ENCODE assay signal across 8 cellular contexts in the genomic region with DNA sequence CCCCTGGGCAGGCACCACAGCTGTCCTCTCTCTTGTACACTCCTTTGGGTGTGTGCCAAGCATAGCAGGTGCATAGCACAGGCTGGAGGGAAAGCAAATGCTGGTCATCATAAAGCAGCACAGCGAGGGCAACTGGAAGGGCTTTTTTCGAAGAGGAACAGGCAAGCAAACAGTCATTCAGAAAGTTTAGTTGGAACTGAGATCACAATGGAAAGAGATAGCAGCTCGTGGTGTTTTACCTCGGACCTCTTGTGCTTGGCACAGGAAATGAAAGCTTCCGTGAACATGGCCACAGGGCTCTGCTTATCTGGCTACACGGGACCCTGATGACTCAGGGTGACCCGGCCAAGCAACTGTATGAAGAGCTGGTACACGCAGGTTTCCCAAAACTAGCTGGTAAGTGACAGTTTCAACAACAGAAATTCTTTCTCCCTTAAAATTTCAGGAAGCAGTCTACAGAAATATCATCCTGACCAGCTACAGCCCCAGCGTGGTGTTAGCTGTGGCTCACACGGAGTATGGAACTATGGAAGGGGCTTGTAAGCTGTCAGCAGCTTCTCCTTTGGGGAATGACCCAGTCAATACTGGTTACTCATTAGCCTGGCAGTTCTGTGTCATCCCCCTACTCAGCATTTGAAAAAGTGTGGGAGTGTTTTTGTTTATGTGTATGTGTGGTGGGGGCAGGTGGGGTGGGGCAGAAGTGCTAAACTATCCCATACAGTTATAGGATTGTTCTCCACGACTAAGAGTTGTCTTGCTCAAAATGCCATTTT. TPM values are rescaled to one million over a fixed set of nuclear protein-coding genes. Genes with fewer than 3 reads are reported as not detected.
DNase-seq lines count a peak whose midpoint lies in the region; ATAC-seq, FAIRE-seq and TF ChIP-seq lines count a peak whose summit lies in the region.

No MANE protein-coding gene starts in this region.

- H3K79me2 ChIP-seq in DOHH2 (ENCODE audit: control insufficient read depth, low read length), result no peaks in the 10 kb centered on the region

- peaks cover 30% of the 10 kb centered on the region for H3K4me1 Mint-ChIP-seq in activated naive CD4-positive, alpha-beta T cell treated with anti-CD3 and anti-CD28 coated beads for 36 hours (ENCODE audit: low read depth)

- TF ChIP-seq CTCF in DOHH2 (IDR thresholded peaks at IDR 0.05; ENCODE audit: low read depth, low read length, poor library complexity, severe bottlenecking) (no peak), Peyer's patch (IDR thresholded peaks at IDR 0.05) (no peak), lower lobe of right lung (IDR thresholded peaks at IDR 0.05) (no peak), D721Med (IDR thresholded peaks at IDR 0.05; ENCODE audit: insufficient read depth, missing control alignments) (no peak)

- H3K27me3 ChIP-seq in DOHH2 (ENCODE audit: control insufficient read depth, low read length), result no peaks in the 10 kb centered on the region
- no peaks in the 10 kb centered on the region for H3K27me3 ChIP-seq in Peyer's patch
- H3K27me3 ChIP-seq in lower lobe of right lung (ENCODE audit: low read depth), result no peaks in the 10 kb centered on the region

- H3K9me3 ChIP-seq in DOHH2 (ENCODE audit: control insufficient read depth, insufficient read depth, low read length), result no peaks in the 10 kb centered on the region
- no peaks in the 10 kb centered on the region for H3K9me3 ChIP-seq in Peyer's patch
- H3K9me3 ChIP-seq in lower lobe of right lung, result no peaks in the 10 kb centered on the region

- no peak for FAIRE-seq in D721Med (lab: Jason Lieb, UNC)

- CTCF ChIA-PET in activated naive CD4-positive, alpha-beta T cell treated with anti-CD3 and anti-CD28 coated beads for 36 hours (lab: Charles Lee), result interaction anchor here (0.6 to 1.6 kb wide), 8 partner anchors 10 to 619 kb away, joined by 3 to 4 read pairs (median 3); no protein-coding TSS in a partner anchor

- no peaks in the 10 kb centered on the region for H4K20me1 ChIP-seq in DOHH2 (ENCODE audit: control insufficient read depth, insufficient read depth, low read depth, low read length)

- DNase-seq in Peyer's patch (peak in 2 of 3 donors; percentile 58 to 73), lower lobe of right lung (no peak), D721Med (ENCODE audit: insufficient read length, low spot score) (no peak)
- DNase-seq in activated naive CD4-positive, alpha-beta T cell treated with anti-CD3 and anti-CD28 coated beads for 36 hours, result peak; percentile 82
- peak; percentile 33 to 78 for DNase-seq in stimulated activated CD8-positive, alpha-beta memory T cell treated with anti-CD3 and anti-CD28 coated beads, Interleukin-7, amount 100 ng/mL, for 48 hours (ENCODE audit: extremely low read depth in 1 of 2, low read depth in 1 of 2)

- H3K4me1 ChIP-seq in DOHH2 (ENCODE audit: control insufficient read depth, low read length) (peaks cover 20% of the 10 kb centered on the region), Peyer's patch (peaks cover 0 to 14% (median 0%) of the 10 kb centered on the region in 4 donors), lower lobe of right lung (no peaks in the 10 kb centered on the region)

- TF ChIP-seq POLR2A in Peyer's patch (IDR thresholded peaks at IDR 0.05), result no peak

- H3K36me3 Mint-ChIP-seq in activated naive CD4-positive, alpha-beta T cell treated with anti-CD3 and anti-CD28 coated beads for 36 hours (ENCODE audit: low read depth), result peaks cover 5% of the 10 kb centered on the region

- ATAC-seq in GM19455 (IDR thresholded peaks at IDR 0.05; ENCODE audit: unreplicated experiment) (peak; percentile 85), HG03565 (IDR thresholded peaks at IDR 0.05; ENCODE audit: unreplicated experiment) (peak; percentile 89), lower lobe of right lung (peak; percentile 67 to 93)

- H3K4me3 ChIP-seq in DOHH2 (ENCODE audit: low read length) (peak overlapping the region; percentile 52), Peyer's patch (peak overlapping the region; percentile 12 to 47 (median 16)), lower lobe of right lung (peak overlapping the region; percentile 4)

- peak overlapping the region; percentile 56 for H3K4me2 ChIP-seq in DOHH2 (ENCODE audit: low read length)

- no peaks in the 10 kb centered on the region for H3F3A ChIP-seq in DOHH2 (ENCODE audit: control insufficient read depth, insufficient read depth)

- H3K9me3 Mint-ChIP-seq in activated naive CD4-positive, alpha-beta T cell treated with anti-CD3 and anti-CD28 coated beads for 36 hours, result no peaks in the 10 kb centered on the region

- intact Hi-C loops in activated naive CD4-positive, alpha-beta T cell treated with anti-CD3 and anti-CD28 coated beads for 36 hours (cut with micrococcal nuclease), result loop anchor here (1.0 to 5.0 kb wide), 8 partner anchors 9 to 732 kb away; a partner anchor contains a TSS
- intact Hi-C loops in lower lobe of right lung (cut with DNase I), result no loop called here

- peak overlapping the region; percentile 70 for H3K27ac Mint-ChIP-seq in activated naive CD4-positive, alpha-beta T cell treated with anti-CD3 and anti-CD28 coated beads for 36 hours

- no peaks in the 10 kb centered on the region for H3K27me3 Mint-ChIP-seq in activated naive CD4-positive, alpha-beta T cell treated with anti-CD3 and anti-CD28 coated beads for 36 hours (ENCODE audit: low read depth)

- no peaks in the 10 kb centered on the region for H3K9me2 ChIP-seq in DOHH2 (replicated peaks; ENCODE audit: control insufficient read depth, low read length)

- peak overlapping the region; percentile 49 for H3K4me3 Mint-ChIP-seq in activated naive CD4-positive, alpha-beta T cell treated with anti-CD3 and anti-CD28 coated beads for 36 hours

- H3K36me3 ChIP-seq in DOHH2 (ENCODE audit: control insufficient read depth, low read length), result peaks cover 8% of the 10 kb centered on the region
- H3K36me3 ChIP-seq in Peyer's patch, result peaks cover 0 to under 1% (median 0%) of the 10 kb centered on the region in 3 donors
- peaks cover under 1% of the 10 kb centered on the region for H3K36me3 ChIP-seq in lower lobe of right lung

- H3K27ac ChIP-seq in DOHH2 (ENCODE audit: low read depth, low read length), result no peak overlapping the region
- H3K27ac ChIP-seq in Peyer's patch, result peak overlapping the region in 2 of 4 donors; percentile 50 to 54
- H3K27ac ChIP-seq in lower lobe of right lung, result no peak overlapping the region

RNA-seq across cellular contexts. Expression of a gene that starts 48.1 kb away (rescaled TPM):
- 10 to 100 TPM in 2 of 4 donors, 1 to 10 TPM in 2; 5.1 to 68.5 (median 9.3) TPM for total RNA-seq in Peyer's patch
- total RNA-seq in activated naive CD4-positive, alpha-beta T cell treated with anti-CD3 and anti-CD28 coated beads for 36 hours, result 10 to 100 TPM; 17.5 to 17.7 TPM
- total RNA-seq in lower lobe of right lung, result 10.7 TPM

RNA-seq across cellular contexts. Expression of a gene that starts 57.9 kb away (rescaled TPM):
- total RNA-seq in Peyer's patch (1 to 10 TPM in 2 of 4 donors, not detected in 2; 3.2 to 5.0 TPM), lower lobe of right lung (4.3 TPM)
- total RNA-seq in activated naive CD4-positive, alpha-beta T cell treated with anti-CD3 and anti-CD28 coated beads for 36 hours, result not detected

Comparison
In these comparisons a context has a peak if more than half of its experiments do, and no peak if none do; other contexts are left out.
1. DNase-seq: peak in Peyer's patch (2 of 3), activated naive CD4-positive, alpha-beta T cell treated with anti-CD3 and anti-CD28 coated beads for 36 hours (single experiment) and stimulated activated CD8-positive, alpha-beta memory T cell treated with anti-CD3 and anti-CD28 coated beads, Interleukin-7, amount 100 ng/mL, for 48 hours (2 of 2); none in lower lobe of right lung (single experiment) and D721Med (single experiment).
2. Peak in every context shown above with its lines, with median percentiles within 50 percentile points of each other: H3K4me3 ChIP-seq and ATAC-seq.